1 cellular context compared by ENCODE assay signal in genomic region chr7:115471891-115472290, GRCh38.
TF ChIP-seq lines count a peak whose summit lies in the region.

No MANE protein-coding gene starts in this region.

TF ChIP-seq in SK-N-SH, 30 proteins besides CTCF, POLR2A, EP300 and RAD21 (continued from another document):
- TF ChIP-seq TEAD4 (IDR thresholded peaks at IDR 0.05; ENCODE audit: borderline replicate concordance, insufficient read depth) (no peak), USF1 (IDR thresholded peaks at IDR 0.05; ENCODE audit: borderline replicate concordance, low read depth) (no peak), RFX5 (IDR thresholded peaks at IDR 0.05; ENCODE audit: low read length) (no peak), JUND (IDR thresholded peaks at IDR 0.05) (no peak), GABPA (IDR thresholded peaks at IDR 0.05; ENCODE audit: low read depth) (no peak), FOXM1 (IDR thresholded peaks at IDR 0.05; ENCODE audit: low read depth) (no peak), MXI1 (IDR thresholded peaks at IDR 0.05; ENCODE audit: low read depth, low read length) (no peak), REST (IDR thresholded peaks at IDR 0.05; ENCODE audit: low read depth, low read length) (no peak)
